Comparison of ENCODE assay signal across 8 cellular contexts in the genomic region with DNA sequence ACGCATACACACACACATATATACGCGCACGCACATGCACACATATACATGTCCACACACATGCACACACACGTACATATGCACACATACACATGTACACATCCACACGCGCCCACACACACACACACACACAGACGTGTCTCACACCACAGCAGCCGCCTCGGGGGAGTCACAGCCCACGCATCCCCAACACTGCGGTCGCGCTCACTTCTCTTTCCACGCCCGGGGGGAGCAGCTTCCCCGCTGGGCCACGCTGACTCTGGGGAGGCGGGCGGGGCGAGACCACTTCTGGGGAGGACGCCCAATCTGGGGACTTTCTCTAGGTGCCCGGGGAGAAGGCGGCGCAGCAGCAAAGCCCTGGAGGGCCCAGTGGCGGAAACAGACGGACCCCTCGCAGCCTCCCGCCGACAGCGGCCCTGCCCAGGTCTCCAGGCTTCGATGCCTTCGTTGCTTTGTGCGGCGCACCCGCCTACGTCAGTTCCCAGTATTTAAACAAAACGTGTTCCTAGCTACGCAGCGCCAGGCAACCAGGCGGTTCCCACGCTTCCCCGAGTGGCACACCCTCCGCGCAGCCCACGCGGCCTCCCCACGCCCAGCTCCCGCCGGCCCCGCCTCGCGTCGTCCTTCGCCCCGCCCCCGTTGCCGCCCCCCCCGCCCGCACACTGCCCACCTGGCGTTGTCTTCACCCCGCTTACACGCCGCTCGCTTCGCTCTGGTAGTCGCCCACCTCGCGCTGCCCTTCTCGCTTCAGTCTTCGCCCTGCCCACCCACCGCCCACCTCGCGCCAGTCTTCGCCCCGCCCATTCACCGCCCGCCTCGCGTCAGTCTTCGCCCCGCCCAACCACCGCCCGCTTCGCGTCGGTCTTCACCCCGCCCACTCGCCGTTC. TPM values are rescaled to one million over a fixed set of nuclear protein-coding genes. Genes with fewer than 3 reads are reported as not detected.
DNase-seq lines count a peak whose midpoint lies in the region; ATAC-seq and TF ChIP-seq lines count a peak whose summit lies in the region.

No MANE protein-coding gene starts in this region.

- POLR2A ChIA-PET in activated CD4-positive, alpha-beta memory T cell treated with anti-CD3 and anti-CD28 coated beads, Interleukin-2, amount 10 ng/mL, durations not matched to agents 7 days and 5 days (lab: Charles Lee): interaction anchor here (0.6 to 4.9 kb wide), 9 partner anchors 9 to 965 kb away, joined by 3 to 33 read pairs (median 4); partner anchors contain the start of genes ADNP2, CTDP1, SLC66A2 and TXNL4A

- TF ChIP-seq CTCF in Calu3 (IDR thresholded peaks at IDR 0.05; ENCODE audit: unreplicated experiment) (no peak), nephron progenitor cell (IDR thresholded peaks at IDR 0.05) (no peak), thoracic aorta (IDR thresholded peaks at IDR 0.05) (no peak), GM13976 (IDR thresholded peaks at IDR 0.05; ENCODE audit: borderline replicate concordance, control extremely low read depth, extremely low read depth, insufficient read depth, missing control alignments) (no peak)

- CTCF ChIA-PET in Calu3 (lab: Charles Lee): interaction anchor here (0.8 kb wide), 2 partner anchors 595 to 1069 kb away, joined by 3 to 6 read pairs; no protein-coding TSS in a partner anchor
- CTCF ChIA-PET in activated CD4-positive, alpha-beta memory T cell treated with anti-CD3 and anti-CD28 coated beads, Interleukin-2, amount 10 ng/mL, durations not matched to agents 7 days and 5 days (lab: Charles Lee): interaction anchor here (0.6 to 2.0 kb wide), 3 partner anchors 22 to 83 kb away, joined by 3 to 5 read pairs (median 4); no protein-coding TSS in a partner anchor

- ATAC-seq in GM21717 (IDR thresholded peaks at IDR 0.05; ENCODE audit: unreplicated experiment) (peak; percentile 56), thoracic aorta (ENCODE audit: insufficient number of reproducible peaks, low FRiP score, low read depth) (peak; percentile 65)

- in situ Hi-C loops in GM13976 (cut with MboI; ENCODE audit: low sequenced_read_pairs, unreplicated experiment): no loop called here

- H3K27me3 Mint-ChIP-seq in Calu3 (ENCODE audit: unreplicated experiment) (no peaks in the 10 kb centered on the region), nephron progenitor cell (ENCODE audit: low read depth, poor library complexity) (peaks cover 5% of the 10 kb centered on the region)
- H3K27me3 Mint-ChIP-seq in activated CD4-positive, alpha-beta memory T cell treated with anti-CD3 and anti-CD28 coated beads, Interleukin-2, amount 10 ng/mL, durations not matched to agents 7 days and 5 days: no peaks in the 10 kb centered on the region

- BruUV-seq in Calu3 (replicated peaks; lab: Mats Ljungman, UMichigan): no TSS peak

- H3K9me3 Mint-ChIP-seq in Calu3 (ENCODE audit: low read depth, unreplicated experiment) (no peaks in the 10 kb centered on the region), nephron progenitor cell (peaks cover 33% of the 10 kb centered on the region)
- no peaks in the 10 kb centered on the region for H3K9me3 Mint-ChIP-seq in activated CD4-positive, alpha-beta memory T cell treated with anti-CD3 and anti-CD28 coated beads, Interleukin-2, amount 10 ng/mL, durations not matched to agents 7 days and 5 days

- H3K4me1 Mint-ChIP-seq in Calu3 (ENCODE audit: low read depth, unreplicated experiment) (peaks cover 16% of the 10 kb centered on the region), nephron progenitor cell (peaks cover 35% of the 10 kb centered on the region)
- H3K4me1 Mint-ChIP-seq in activated CD4-positive, alpha-beta memory T cell treated with anti-CD3 and anti-CD28 coated beads, Interleukin-2, amount 10 ng/mL, durations not matched to agents 7 days and 5 days: peaks cover 28% of the 10 kb centered on the region

- no peaks in the 10 kb centered on the region for H3K9me3 ChIP-seq in KOPT-K1 (ENCODE audit: insufficient read depth, low read length, poor library complexity, severe bottlenecking)
- no peaks in the 10 kb centered on the region for H3K9me3 ChIP-seq in thoracic aorta

- peak overlapping the region; percentile 92 for H3K4me3 ChIP-seq in thoracic aorta

- intact Hi-C loops in Calu3 (cut with micrococcal nuclease; ENCODE audit: unreplicated experiment): loop anchor here (10.0 kb wide), 2 partner anchors 49 to 111 kb away; partner anchors contain the start of gene TXNL4A

- DNase-seq in Calu3: no peak
- DNase-seq in activated CD4-positive, alpha-beta memory T cell treated with anti-CD3 and anti-CD28 coated beads, Interleukin-2, amount 10 ng/mL, durations not matched to agents 7 days and 5 days: no peak
- no peak for DNase-seq in epithelial cell of prostate (ENCODE audit: low read depth, low spot score)
- DNase-seq in nephron progenitor cell: no peak
- peak; percentile 29 for DNase-seq in thoracic aorta (ENCODE audit: low spot score)
- DNase-seq in GM13976 (ENCODE audit: low spot score): no peak

- H3K36me3 Mint-ChIP-seq in Calu3 (ENCODE audit: insufficient read depth, unreplicated experiment) (peaks cover 29% of the 10 kb centered on the region), nephron progenitor cell (ENCODE audit: low read depth) (peaks cover 46% of the 10 kb centered on the region)
- H3K36me3 Mint-ChIP-seq in activated CD4-positive, alpha-beta memory T cell treated with anti-CD3 and anti-CD28 coated beads, Interleukin-2, amount 10 ng/mL, durations not matched to agents 7 days and 5 days (ENCODE audit: low read depth): peaks cover 5% of the 10 kb centered on the region

- H3K27me3 ChIP-seq in thoracic aorta (replicated peaks; ENCODE audit: insufficient read depth): no peaks in the 10 kb centered on the region

- H3K27ac ChIP-seq in KOPT-K1 (ENCODE audit: low read depth, low read length, poor library complexity, severe bottlenecking): peak overlapping the region; percentile 50
- peak overlapping the region; percentile 60 for H3K27ac ChIP-seq in epithelial cell of prostate
- peak overlapping the region; percentile 65 to 80 for H3K27ac ChIP-seq in thoracic aorta

- H3K4me3 Mint-ChIP-seq in Calu3 (ENCODE audit: low read depth, unreplicated experiment) (peak overlapping the region; percentile 96), nephron progenitor cell (peak overlapping the region; percentile 90)
- peak overlapping the region; percentile 83 for H3K4me3 Mint-ChIP-seq in activated CD4-positive, alpha-beta memory T cell treated with anti-CD3 and anti-CD28 coated beads, Interleukin-2, amount 10 ng/mL, durations not matched to agents 7 days and 5 days

- peaks cover 0 to 11% of the 10 kb centered on the region in 2 donors for H3K4me1 ChIP-seq in thoracic aorta (ENCODE audit: control insufficient read depth in 1 of 2, low read depth in 2 of 2)

- H3K27ac Mint-ChIP-seq in Calu3 (ENCODE audit: unreplicated experiment) (peak overlapping the region; percentile 95), nephron progenitor cell (peak overlapping the region; percentile 98)
- H3K27ac Mint-ChIP-seq in activated CD4-positive, alpha-beta memory T cell treated with anti-CD3 and anti-CD28 coated beads, Interleukin-2, amount 10 ng/mL, durations not matched to agents 7 days and 5 days: peak overlapping the region; percentile 82

- H3K36me3 ChIP-seq in KOPT-K1 (ENCODE audit: insufficient read depth, low read length): peaks cover 15% of the 10 kb centered on the region
- peaks cover 7% of the 10 kb centered on the region for H3K36me3 ChIP-seq in thoracic aorta

RNA-seq across cellular contexts. Expression of gene RBFA, which starts 0.8 kb away (rescaled TPM):
- 20.5 TPM in 2 replicates for total RNA-seq in Calu3 (2022)
- total RNA-seq in activated CD4-positive, alpha-beta memory T cell treated with anti-CD3 and anti-CD28 coated beads, Interleukin-2, amount 10 ng/mL, durations not matched to agents 7 days and 5 days: 10 to 100 TPM; 13.9 to 16.8 TPM
- total RNA-seq in thoracic aorta: 10 to 100 TPM; 21.7 to 37.5 TPM

RNA-seq across cellular contexts. Expression of gene TXNL4A, which starts 45.1 kb away (rescaled TPM):
- total RNA-seq in Calu3 (2022) (64.1 and 75.9 TPM in 2 replicates), thoracic aorta (10 to 100 TPM; 12.0 to 31.5 TPM)
- 100 to 1,000 TPM; 120 TPM for total RNA-seq in activated CD4-positive, alpha-beta memory T cell treated with anti-CD3 and anti-CD28 coated beads, Interleukin-2, amount 10 ng/mL, durations not matched to agents 7 days and 5 days
